Comparison of ENCODE assay signal across 1 cellular context in the genomic region with DNA sequence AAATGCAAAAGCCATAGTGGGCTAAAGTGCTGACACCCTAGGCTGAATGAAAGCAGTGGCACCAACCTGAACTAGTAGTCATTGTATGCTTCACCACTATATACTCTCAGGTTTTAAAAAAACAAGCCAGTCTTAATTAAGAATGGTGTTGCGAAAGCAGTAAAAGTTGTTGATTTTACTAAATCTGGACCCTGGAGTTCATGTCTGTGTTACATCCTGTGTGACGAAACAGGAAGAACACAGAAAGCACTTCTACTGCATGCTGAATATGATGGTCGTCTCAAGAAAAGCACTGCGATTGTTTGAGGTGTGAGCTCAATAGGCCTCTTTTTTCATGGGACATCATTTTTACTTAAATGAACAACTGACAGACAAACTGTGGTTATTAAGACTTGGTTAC.
TF ChIP-seq lines count a peak whose summit lies in the region.

No MANE protein-coding gene starts in this region.

TF ChIP-seq in HepG2, 621 proteins besides CTCF, POLR2A, EP300 and RAD21 (continued from another document and continues in another):
- TF ChIP-seq MIXL1 (CRISPR knock-in tag; IDR thresholded peaks at IDR 0.05) (peak; percentile 91), SOX13 (IDR thresholded peaks at IDR 0.05) (no peak), SOX13 (CRISPR knock-in tag; conservative IDR thresholded peaks at IDR 0.05 in 1 of 2, IDR thresholded peaks at IDR 0.05 in 1 of 2) (peak in 1 of 2 experiments; percentile 33; a peak in 1 of 4 replicates), RFX5 (IDR thresholded peaks at IDR 0.05; ENCODE audit: low read depth, low read length) (no peak), NCOR1 (IDR thresholded peaks at IDR 0.05; ENCODE audit: borderline replicate concordance, low read length) (0 out of 2 replicates have a peak, but pooled peaks have one; percentile 28), ETV5 (CRISPR knock-in tag; IDR thresholded peaks at IDR 0.05; ENCODE audit: borderline replicate concordance) (peak; percentile 95), KAT8 (CRISPR knock-in tag; IDR thresholded peaks at IDR 0.05) (0 out of 2 replicates have a peak, but pooled peaks have one; percentile 17), ZNF432 (CRISPR knock-in tag; IDR thresholded peaks at IDR 0.05; ENCODE audit: borderline replicate concordance) (no peak), SCMH1 (CRISPR knock-in tag; IDR thresholded peaks at IDR 0.05; ENCODE audit: borderline replicate concordance) (no peak), FOXA3 (CRISPR knock-in tag; IDR thresholded peaks at IDR 0.05) (peak; percentile 66), BCL6 (CRISPR knock-in tag; IDR thresholded peaks at IDR 0.05) (peak; percentile 33; the same call in 1 of the 2 replicates), MED1 (CRISPR knock-in tag; IDR thresholded peaks at IDR 0.05) (peak; percentile 22; the same call in 1 of the 2 replicates), TMF1 (CRISPR knock-in tag; IDR thresholded peaks at IDR 0.05; ENCODE audit: low read depth) (no peak), ZNF724P (CRISPR knock-in tag; IDR thresholded peaks at IDR 0.05; ENCODE audit: borderline replicate concordance) (no peak), SOX5 (CRISPR knock-in tag; IDR thresholded peaks at IDR 0.05; ENCODE audit: borderline replicate concordance) (peak; percentile 19; the same call in 1 of the 2 replicates), TCF7L2 (IDR thresholded peaks at IDR 0.05; ENCODE audit: low read depth, low read length) (no peak), FOXP1 (IDR thresholded peaks at IDR 0.05) (no peak), FOXP1 (CRISPR knock-in tag; IDR thresholded peaks at IDR 0.05) (peak; percentile 34; the same call in 1 of the 2 replicates), SRY (CRISPR knock-in tag; IDR thresholded peaks at IDR 0.05) (no peak), MEF2D (CRISPR knock-in tag; IDR thresholded peaks at IDR 0.05) (peak; percentile 99), RBFOX2 (IDR thresholded peaks at IDR 0.05; ENCODE audit: low read depth, low read length) (no peak), RXRB (CRISPR knock-in tag; IDR thresholded peaks at IDR 0.05; ENCODE audit: borderline replicate concordance) (peak; percentile 40; the same call in 1 of the 2 replicates), HDAC2 (CRISPR knock-in tag; IDR thresholded peaks at IDR 0.05) (0 out of 2 replicates have a peak, but pooled peaks have one; percentile 42), TP53 (CRISPR knock-in tag; conservative IDR thresholded peaks at IDR 0.05) (no peak), SOX6 (IDR thresholded peaks at IDR 0.05) (no peak), SOX6 (CRISPR knock-in tag; IDR thresholded peaks at IDR 0.05) (peak; percentile 41; the same call in 1 of the 2 replicates), FOXM1 (CRISPR knock-in tag; IDR thresholded peaks at IDR 0.05) (no peak), SNAI1 (CRISPR knock-in tag; IDR thresholded peaks at IDR 0.05; ENCODE audit: borderline replicate concordance) (no peak), MTA1 (CRISPR knock-in tag; IDR thresholded peaks at IDR 0.05; ENCODE audit: borderline replicate concordance) (no peak), GATAD2A (CRISPR knock-in tag; IDR thresholded peaks at IDR 0.05) (peak; percentile 62), FOXK1 (CRISPR knock-in tag; IDR thresholded peaks at IDR 0.05; ENCODE audit: borderline replicate concordance, low read depth) (0 out of 2 replicates have a peak, but pooled peaks have one; percentile 20), SKI (IDR thresholded peaks at IDR 0.05; ENCODE audit: partially characterized antibody) (peak; percentile 74), ZNF563 (CRISPR knock-in tag; IDR thresholded peaks at IDR 0.05) (no peak), GFI1 (CRISPR knock-in tag; IDR thresholded peaks at IDR 0.05; ENCODE audit: borderline replicate concordance) (peak; percentile 63; the same call in 1 of the 2 replicates), CEBPG (CRISPR knock-in tag; IDR thresholded peaks at IDR 0.05) (peak; percentile 74), ETV6 (CRISPR knock-in tag; conservative IDR thresholded peaks at IDR 0.05) (no peak), ELF3 (CRISPR knock-in tag; IDR thresholded peaks at IDR 0.05) (peak; percentile 43; the same call in 1 of the 2 replicates), ZNF451 (CRISPR knock-in tag; IDR thresholded peaks at IDR 0.05) (no peak), SRF (IDR thresholded peaks at IDR 0.05; ENCODE audit: low read depth, low read length) (no peak), THAP11 (CRISPR knock-in tag; IDR thresholded peaks at IDR 0.05) (0 out of 2 replicates have a peak, but pooled peaks have one; percentile 25)
- TF ChIP-seq, protein P1, sequence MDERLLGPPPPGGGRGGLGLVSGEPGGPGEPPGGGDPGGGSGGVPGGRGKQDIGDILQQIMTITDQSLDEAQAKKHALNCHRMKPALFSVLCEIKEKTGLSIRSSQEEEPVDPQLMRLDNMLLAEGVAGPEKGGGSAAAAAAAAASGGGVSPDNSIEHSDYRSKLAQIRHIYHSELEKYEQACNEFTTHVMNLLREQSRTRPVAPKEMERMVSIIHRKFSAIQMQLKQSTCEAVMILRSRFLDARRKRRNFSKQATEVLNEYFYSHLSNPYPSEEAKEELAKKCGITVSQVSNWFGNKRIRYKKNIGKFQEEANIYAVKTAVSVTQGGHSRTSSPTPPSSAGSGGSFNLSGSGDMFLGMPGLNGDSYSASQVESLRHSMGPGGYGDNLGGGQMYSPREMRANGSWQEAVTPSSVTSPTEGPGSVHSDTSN (CRISPR knock-in tag; IDR thresholded peaks at IDR 0.05): no peak
- TF ChIP-seq, protein P2, sequence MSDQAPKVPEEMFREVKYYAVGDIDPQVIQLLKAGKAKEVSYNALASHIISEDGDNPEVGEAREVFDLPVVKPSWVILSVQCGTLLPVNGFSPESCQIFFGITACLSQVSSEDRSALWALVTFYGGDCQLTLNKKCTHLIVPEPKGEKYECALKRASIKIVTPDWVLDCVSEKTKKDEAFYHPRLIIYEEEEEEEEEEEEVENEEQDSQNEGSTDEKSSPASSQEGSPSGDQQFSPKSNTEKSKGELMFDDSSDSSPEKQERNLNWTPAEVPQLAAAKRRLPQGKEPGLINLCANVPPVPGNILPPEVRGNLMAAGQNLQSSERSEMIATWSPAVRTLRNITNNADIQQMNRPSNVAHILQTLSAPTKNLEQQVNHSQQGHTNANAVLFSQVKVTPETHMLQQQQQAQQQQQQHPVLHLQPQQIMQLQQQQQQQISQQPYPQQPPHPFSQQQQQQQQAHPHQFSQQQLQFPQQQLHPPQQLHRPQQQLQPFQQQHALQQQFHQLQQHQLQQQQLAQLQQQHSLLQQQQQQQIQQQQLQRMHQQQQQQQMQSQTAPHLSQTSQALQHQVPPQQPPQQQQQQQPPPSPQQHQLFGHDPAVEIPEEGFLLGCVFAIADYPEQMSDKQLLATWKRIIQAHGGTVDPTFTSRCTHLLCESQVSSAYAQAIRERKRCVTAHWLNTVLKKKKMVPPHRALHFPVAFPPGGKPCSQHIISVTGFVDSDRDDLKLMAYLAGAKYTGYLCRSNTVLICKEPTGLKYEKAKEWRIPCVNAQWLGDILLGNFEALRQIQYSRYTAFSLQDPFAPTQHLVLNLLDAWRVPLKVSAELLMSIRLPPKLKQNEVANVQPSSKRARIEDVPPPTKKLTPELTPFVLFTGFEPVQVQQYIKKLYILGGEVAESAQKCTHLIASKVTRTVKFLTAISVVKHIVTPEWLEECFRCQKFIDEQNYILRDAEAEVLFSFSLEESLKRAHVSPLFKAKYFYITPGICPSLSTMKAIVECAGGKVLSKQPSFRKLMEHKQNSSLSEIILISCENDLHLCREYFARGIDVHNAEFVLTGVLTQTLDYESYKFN (CRISPR knock-in tag; conservative IDR thresholded peaks at IDR 0.05): 0 out of 2 replicates have a peak, but pooled peaks have one; percentile 25
- TF ChIP-seq, protein P3, sequence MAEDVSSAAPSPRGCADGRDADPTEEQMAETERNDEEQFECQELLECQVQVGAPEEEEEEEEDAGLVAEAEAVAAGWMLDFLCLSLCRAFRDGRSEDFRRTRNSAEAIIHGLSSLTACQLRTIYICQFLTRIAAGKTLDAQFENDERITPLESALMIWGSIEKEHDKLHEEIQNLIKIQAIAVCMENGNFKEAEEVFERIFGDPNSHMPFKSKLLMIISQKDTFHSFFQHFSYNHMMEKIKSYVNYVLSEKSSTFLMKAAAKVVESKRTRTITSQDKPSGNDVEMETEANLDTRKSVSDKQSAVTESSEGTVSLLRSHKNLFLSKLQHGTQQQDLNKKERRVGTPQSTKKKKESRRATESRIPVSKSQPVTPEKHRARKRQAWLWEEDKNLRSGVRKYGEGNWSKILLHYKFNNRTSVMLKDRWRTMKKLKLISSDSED (CRISPR knock-in tag; IDR thresholded peaks at IDR 0.05): no peak
- TF ChIP-seq, protein P4, sequence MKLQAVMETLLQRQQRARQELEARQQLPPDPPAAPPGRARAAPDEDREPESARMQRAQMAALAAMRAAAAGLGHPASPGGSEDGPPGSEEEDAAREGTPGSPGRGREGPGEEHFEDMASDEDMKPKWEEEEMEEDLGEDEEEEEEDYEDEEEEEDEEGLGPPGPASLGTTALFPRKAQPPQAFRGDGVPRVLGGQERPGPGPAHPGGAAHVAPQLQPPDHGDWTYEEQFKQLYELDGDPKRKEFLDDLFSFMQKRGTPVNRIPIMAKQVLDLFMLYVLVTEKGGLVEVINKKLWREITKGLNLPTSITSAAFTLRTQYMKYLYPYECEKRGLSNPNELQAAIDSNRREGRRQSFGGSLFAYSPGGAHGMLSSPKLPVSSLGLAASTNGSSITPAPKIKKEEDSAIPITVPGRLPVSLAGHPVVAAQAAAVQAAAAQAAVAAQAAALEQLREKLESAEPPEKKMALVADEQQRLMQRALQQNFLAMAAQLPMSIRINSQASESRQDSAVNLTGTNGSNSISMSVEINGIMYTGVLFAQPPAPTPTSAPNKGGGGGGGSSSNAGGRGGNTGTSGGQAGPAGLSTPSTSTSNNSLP (IDR thresholded peaks at IDR 0.05; ENCODE audit: low read depth, low read length): 0 out of 2 replicates have a peak, but pooled peaks have one; percentile 18
- TF ChIP-seq, protein P5, sequence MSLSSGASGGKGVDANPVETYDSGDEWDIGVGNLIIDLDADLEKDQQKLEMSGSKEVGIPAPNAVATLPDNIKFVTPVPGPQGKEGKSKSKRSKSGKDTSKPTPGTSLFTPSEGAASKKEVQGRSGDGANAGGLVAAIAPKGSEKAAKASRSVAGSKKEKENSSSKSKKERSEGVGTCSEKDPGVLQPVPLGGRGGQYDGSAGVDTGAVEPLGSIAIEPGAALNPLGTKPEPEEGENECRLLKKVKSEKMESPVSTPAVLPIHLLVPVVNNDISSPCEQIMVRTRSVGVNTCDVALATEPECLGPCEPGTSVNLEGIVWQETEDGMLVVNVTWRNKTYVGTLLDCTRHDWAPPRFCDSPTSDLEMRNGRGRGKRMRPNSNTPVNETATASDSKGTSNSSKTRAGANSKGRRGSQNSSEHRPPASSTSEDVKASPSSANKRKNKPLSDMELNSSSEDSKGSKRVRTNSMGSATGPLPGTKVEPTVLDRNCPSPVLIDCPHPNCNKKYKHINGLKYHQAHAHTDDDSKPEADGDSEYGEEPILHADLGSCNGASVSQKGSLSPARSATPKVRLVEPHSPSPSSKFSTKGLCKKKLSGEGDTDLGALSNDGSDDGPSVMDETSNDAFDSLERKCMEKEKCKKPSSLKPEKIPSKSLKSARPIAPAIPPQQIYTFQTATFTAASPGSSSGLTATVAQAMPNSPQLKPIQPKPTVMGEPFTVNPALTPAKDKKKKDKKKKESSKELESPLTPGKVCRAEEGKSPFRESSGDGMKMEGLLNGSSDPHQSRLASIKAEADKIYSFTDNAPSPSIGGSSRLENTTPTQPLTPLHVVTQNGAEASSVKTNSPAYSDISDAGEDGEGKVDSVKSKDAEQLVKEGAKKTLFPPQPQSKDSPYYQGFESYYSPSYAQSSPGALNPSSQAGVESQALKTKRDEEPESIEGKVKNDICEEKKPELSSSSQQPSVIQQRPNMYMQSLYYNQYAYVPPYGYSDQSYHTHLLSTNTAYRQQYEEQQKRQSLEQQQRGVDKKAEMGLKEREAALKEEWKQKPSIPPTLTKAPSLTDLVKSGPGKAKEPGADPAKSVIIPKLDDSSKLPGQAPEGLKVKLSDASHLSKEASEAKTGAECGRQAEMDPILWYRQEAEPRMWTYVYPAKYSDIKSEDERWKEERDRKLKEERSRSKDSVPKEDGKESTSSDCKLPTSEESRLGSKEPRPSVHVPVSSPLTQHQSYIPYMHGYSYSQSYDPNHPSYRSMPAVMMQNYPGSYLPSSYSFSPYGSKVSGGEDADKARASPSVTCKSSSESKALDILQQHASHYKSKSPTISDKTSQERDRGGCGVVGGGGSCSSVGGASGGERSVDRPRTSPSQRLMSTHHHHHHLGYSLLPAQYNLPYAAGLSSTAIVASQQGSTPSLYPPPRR (CRISPR knock-in tag; IDR thresholded peaks at IDR 0.05; ENCODE audit: borderline replicate concordance): no peak
- TF ChIP-seq, protein P6, sequence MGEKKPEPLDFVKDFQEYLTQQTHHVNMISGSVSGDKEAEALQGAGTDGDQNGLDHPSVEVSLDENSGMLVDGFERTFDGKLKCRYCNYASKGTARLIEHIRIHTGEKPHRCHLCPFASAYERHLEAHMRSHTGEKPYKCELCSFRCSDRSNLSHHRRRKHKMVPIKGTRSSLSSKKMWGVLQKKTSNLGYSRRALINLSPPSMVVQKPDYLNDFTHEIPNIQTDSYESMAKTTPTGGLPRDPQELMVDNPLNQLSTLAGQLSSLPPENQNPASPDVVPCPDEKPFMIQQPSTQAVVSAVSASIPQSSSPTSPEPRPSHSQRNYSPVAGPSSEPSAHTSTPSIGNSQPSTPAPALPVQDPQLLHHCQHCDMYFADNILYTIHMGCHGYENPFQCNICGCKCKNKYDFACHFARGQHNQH (CRISPR knock-in tag; IDR thresholded peaks at IDR 0.05): no peak
- TF ChIP-seq, protein P7, sequence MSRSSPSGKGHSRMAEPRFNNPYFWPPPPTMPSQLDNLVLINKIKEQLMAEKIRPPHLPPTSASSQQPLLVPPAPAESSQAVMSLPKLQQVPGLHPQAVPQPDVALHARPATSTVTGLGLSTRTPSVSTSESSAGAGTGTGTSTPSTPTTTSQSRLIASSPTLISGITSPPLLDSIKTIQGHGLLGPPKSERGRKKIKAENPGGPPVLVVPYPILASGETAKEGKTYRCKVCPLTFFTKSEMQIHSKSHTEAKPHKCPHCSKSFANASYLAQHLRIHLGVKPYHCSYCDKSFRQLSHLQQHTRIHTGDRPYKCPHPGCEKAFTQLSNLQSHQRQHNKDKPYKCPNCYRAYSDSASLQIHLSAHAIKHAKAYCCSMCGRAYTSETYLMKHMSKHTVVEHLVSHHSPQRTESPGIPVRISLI (CRISPR knock-in tag; IDR thresholded peaks at IDR 0.05; ENCODE audit: borderline replicate concordance): peak; percentile 41; the same call in 1 of the 2 replicates
- TF ChIP-seq, protein P8, sequence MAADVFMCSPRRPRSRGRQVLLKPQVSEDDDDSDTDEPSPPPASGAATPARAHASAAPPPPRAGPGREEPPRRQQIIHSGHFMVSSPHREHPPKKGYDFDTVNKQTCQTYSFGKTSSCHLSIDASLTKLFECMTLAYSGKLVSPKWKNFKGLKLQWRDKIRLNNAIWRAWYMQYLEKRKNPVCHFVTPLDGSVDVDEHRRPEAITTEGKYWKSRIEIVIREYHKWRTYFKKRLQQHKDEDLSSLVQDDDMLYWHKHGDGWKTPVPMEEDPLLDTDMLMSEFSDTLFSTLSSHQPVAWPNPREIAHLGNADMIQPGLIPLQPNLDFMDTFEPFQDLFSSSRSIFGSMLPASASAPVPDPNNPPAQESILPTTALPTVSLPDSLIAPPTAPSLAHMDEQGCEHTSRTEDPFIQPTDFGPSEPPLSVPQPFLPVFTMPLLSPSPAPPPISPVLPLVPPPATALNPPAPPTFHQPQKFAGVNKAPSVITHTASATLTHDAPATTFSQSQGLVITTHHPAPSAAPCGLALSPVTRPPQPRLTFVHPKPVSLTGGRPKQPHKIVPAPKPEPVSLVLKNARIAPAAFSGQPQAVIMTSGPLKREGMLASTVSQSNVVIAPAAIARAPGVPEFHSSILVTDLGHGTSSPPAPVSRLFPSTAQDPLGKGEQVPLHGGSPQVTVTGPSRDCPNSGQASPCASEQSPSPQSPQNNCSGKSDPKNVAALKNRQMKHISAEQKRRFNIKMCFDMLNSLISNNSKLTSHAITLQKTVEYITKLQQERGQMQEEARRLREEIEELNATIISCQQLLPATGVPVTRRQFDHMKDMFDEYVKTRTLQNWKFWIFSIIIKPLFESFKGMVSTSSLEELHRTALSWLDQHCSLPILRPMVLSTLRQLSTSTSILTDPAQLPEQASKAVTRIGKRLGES (CRISPR knock-in tag; IDR thresholded peaks at IDR 0.05; ENCODE audit: borderline replicate concordance): no peak
